ENCODE assay signal across 8 cellular contexts in genomic region chr13:67230243-67230773, GRCh38. TPM values are rescaled to one million over a fixed set of nuclear protein-coding genes. Genes with fewer than 3 reads are reported as not detected.
DNase-seq lines count a peak whose midpoint lies in the region; ATAC-seq and TF ChIP-seq lines count a peak whose summit lies in the region.

TSS of gene PCDH9 (minus strand) at chr13:67230336. CDS start at chr13:67228440, 1,896 bp downstream.

- CTCF ChIA-PET in T-cell (lab: Charles Lee), result interaction anchor here in 1 of 2 donors (1.1 kb wide), 1 partner anchor 8 kb away, joined by 3 read pairs; no protein-coding TSS in a partner anchor

- H3K27me3 Mint-ChIP-seq in T-cell, result peaks cover 0 to 12% of the 10 kb centered on the region in 2 donors

- peak within 1 kb of the TSS; percentile 12 to 20 for H3K27ac Mint-ChIP-seq in T-cell

- H3K4me1 ChIP-seq in right atrium auricular region (peaks cover 0 to 26% of the 10 kb centered on the region in 2 donors), prostate gland (replicated peaks) (no peaks in the 10 kb centered on the region), upper lobe of right lung (no peaks in the 10 kb centered on the region)

- H3K9me3 Mint-ChIP-seq in T-cell, result no peaks in the 10 kb centered on the region

- peak; percentile 91 for DNase-seq in GM10266 (ENCODE audit: extremely low spot score)
- peak; percentile 86 for DNase-seq in NCI-H1417 treated with DMSO at 0.1 percent for 48 hours (lab: John Stamatoyannopoulos, UW)
- DNase-seq in T-cell, result peak; percentile 51 to 82 (median 73)
- peak; percentile 97 for DNase-seq in right atrium auricular region (ENCODE audit: low spot score)
- DNase-seq in prostate gland (ENCODE audit: low spot score), result peak; percentile 92
- peak; percentile 96 for DNase-seq in upper lobe of right lung

- no peak within 1 kb of the TSS for H3K4me3 Mint-ChIP-seq in T-cell

- H3K4me1 Mint-ChIP-seq in T-cell, result peaks cover 8 to 10% (median 9%) of the 10 kb centered on the region in 3 donors

- no peaks in the 10 kb centered on the region for H3K36me3 ChIP-seq in right atrium auricular region
- no peaks in the 10 kb centered on the region for H3K36me3 ChIP-seq in prostate gland
- H3K36me3 ChIP-seq in upper lobe of right lung, result no peaks in the 10 kb centered on the region

- 0% methylated on average over 21 of the region's 52 CpGs for WGBS in prostate gland

- H3K4me3 ChIP-seq in right atrium auricular region (peak within 1 kb of the TSS; percentile 60 to 74), prostate gland (peak within 1 kb of the TSS; percentile 64 to 67), upper lobe of right lung (peak within 1 kb of the TSS; percentile 77)

- ATAC-seq in HG02759 (IDR thresholded peaks at IDR 0.05; ENCODE audit: unreplicated experiment), result peak; percentile 98
- peak; percentile 90 to 93 (median 92) for ATAC-seq in T-cell (replicated peaks in 1 of 4)
- peak; percentile 99 for ATAC-seq in upper lobe of right lung

- H3K27me3 ChIP-seq in right atrium auricular region (no peaks in the 10 kb centered on the region), prostate gland (replicated peaks; ENCODE audit: insufficient read depth) (no peaks in the 10 kb centered on the region), upper lobe of right lung (no peaks in the 10 kb centered on the region)

- peak within 1 kb of the TSS; percentile 92 for H3K27ac ChIP-seq in angular gyrus (ENCODE audit: low read depth, low read length)
- H3K27ac ChIP-seq in right atrium auricular region, result peak within 1 kb of the TSS; percentile 90 to 98
- peak within 1 kb of the TSS; percentile 76 to 79 for H3K27ac ChIP-seq in prostate gland
- peak within 1 kb of the TSS; percentile 71 for H3K27ac ChIP-seq in upper lobe of right lung

- H3K36me3 Mint-ChIP-seq in T-cell, result no peaks in the 10 kb centered on the region

- POLR2A ChIA-PET in T-cell (lab: Charles Lee), result no interaction called here

- H3K9me3 ChIP-seq in right atrium auricular region (no peaks in the 10 kb centered on the region), prostate gland (no peaks in the 10 kb centered on the region), upper lobe of right lung (no peaks in the 10 kb centered on the region)

- peak; percentile 68 for TF ChIP-seq POLR2A in prostate gland (IDR thresholded peaks at IDR 0.05)

- TF ChIP-seq CTCF in GM10266 (IDR thresholded peaks at IDR 0.05; ENCODE audit: control insufficient read depth, insufficient read depth, low read depth, missing control alignments) (no peak), right atrium auricular region (IDR thresholded peaks at IDR 0.05) (no peak), prostate gland (IDR thresholded peaks at IDR 0.05) (peak in 1 of 4 experiments; percentile 18), upper lobe of right lung (IDR thresholded peaks at IDR 0.05) (no peak)

- intact Hi-C loops in prostate gland (cut with DNase I), result no loop called here
- intact Hi-C loops in upper lobe of right lung (cut with DNase I), result no loop called here

RNA-seq across cellular contexts. Expression of gene PCDH9, which starts in this region (rescaled TPM):
- total RNA-seq in T-cell, result 1 to 10 TPM in 1 of 5 donors, under 1 TPM in 4; 0.38 to 1.3 (median 0.53) TPM
- 10 to 100 TPM; 19.4 to 28.7 TPM for total RNA-seq in right atrium auricular region
- 1 to 10 TPM; 1.8 to 5.5 TPM for total RNA-seq in prostate gland
- total RNA-seq in upper lobe of right lung, result 5.1 TPM

Comparison
In these comparisons a context has a peak if more than half of its experiments do, and no peak if none do; other contexts are left out.
1. Peak in every context shown above with its lines: DNase-seq, ATAC-seq, H3K4me3 ChIP-seq and H3K27ac ChIP-seq.